Comparison of ENCODE assay signal across 15 cellular contexts in the genomic region with DNA sequence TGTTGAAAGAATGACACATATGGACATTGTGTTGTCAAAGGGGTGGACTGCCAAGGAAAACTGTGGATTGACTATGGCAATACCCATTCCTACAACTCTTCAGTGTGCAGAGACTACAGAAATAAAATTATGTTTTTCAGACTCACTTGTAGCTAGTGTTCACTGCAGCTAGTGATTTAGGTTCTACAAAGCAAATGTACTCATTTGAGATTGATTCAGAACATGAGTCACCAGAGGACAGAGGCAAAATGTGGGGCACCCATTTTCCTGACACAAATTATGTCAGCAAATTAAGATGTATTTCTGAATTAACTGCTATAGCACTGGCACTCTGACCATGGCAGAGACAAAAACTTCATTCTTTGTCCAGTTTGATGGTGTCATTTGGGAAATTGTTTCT. TPM values are rescaled to one million over a fixed set of nuclear protein-coding genes. Genes with fewer than 3 reads are reported as not detected.
DNase-seq lines count a peak whose midpoint lies in the region; ATAC-seq and TF ChIP-seq lines count a peak whose summit lies in the region.
"Had no signal": no experiment of that assay in that cellular context is flagged by ENCODE, and none has a peak within 500 bp of the region (broad histone marks: within the 10 kb centered on the region; RNA-seq: fewer than 3 reads in every experiment).

No MANE protein-coding gene starts in this region.

- no peak overlapping the region for H3K9ac ChIP-seq in PC-3 (ENCODE audit: low read length)

- H3K4me2 ChIP-seq in PC-3 (ENCODE audit: low read length) (no peak overlapping the region), osteoblast (ENCODE audit: insufficient read depth, low read length) (no peak overlapping the region)

- H3F3A ChIP-seq in PC-3 (ENCODE audit: low read length, unreplicated experiment) = no peaks in the 10 kb centered on the region

- H4K20me1 ChIP-seq in PC-3 (ENCODE audit: low read length) (no peaks in the 10 kb centered on the region), osteoblast (ENCODE audit: insufficient read depth, low read length) (no peaks in the 10 kb centered on the region)

- H3K79me2 ChIP-seq in PC-3 (ENCODE audit: low read length) = no peaks in the 10 kb centered on the region
- no peaks in the 10 kb centered on the region for H3K79me2 ChIP-seq in osteoblast (ENCODE audit: insufficient read depth, low read length)

- intact Hi-C loops in PC-3 (cut with micrococcal nuclease) = no loop called here

- no peak overlapping the region for H3K27ac ChIP-seq in PC-3 (ENCODE audit: low read length)
- no peak overlapping the region for H3K27ac ChIP-seq in osteoblast (ENCODE audit: low read depth, low read length)
- H3K27ac ChIP-seq in Peyer's patch = no peak overlapping the region
- H3K27ac ChIP-seq: SJSA1 had no signal

- no peak for TF ChIP-seq CTCF in PC-3 (conservative IDR thresholded peaks at IDR 0.05; ENCODE audit: low read depth, low read length)
- TF ChIP-seq CTCF in osteoblast (IDR thresholded peaks at IDR 0.05; ENCODE audit: extremely low read depth, low read depth, low read length) = no peak
- no peak for TF ChIP-seq CTCF in Peyer's patch (IDR thresholded peaks at IDR 0.05)

- no peaks in the 10 kb centered on the region for H3K4me1 ChIP-seq in PC-3 (ENCODE audit: insufficient read depth, low read length)
- peaks cover 18% of the 10 kb centered on the region for H3K4me1 ChIP-seq in osteoblast (ENCODE audit: insufficient read depth, low read length)
- no peaks in the 10 kb centered on the region for H3K4me1 ChIP-seq in Peyer's patch
- H3K4me1 ChIP-seq: Caco-2 had no signal

- H2AFZ ChIP-seq in PC-3 (ENCODE audit: low read length) (no peak overlapping the region), osteoblast (ENCODE audit: low read length) (no peak overlapping the region)

- ATAC-seq in PC-3 = no peak

- DNase-seq in EL (peak; percentile 20), PC-3 (peak; percentile 5), fibroblast of gingiva (ENCODE audit: low read depth) (peak; percentile 15), osteoblast (ENCODE audit: insufficient read length, low spot score, missing footprints) (peak; percentile 41), Peyer's patch (no peak), SIG-M5 treated with dmso at 0.1 percent for 504 hours (lab: John Stamatoyannopoulos, UW; ENCODE audit: unreplicated experiment) (no peak)
- DNase-seq in effector CD4-positive, alpha-beta T cell = no peak
- DNase-seq: Caco-2; DMS153; H9; NCI-H187; NCI-H345; NCI-H526 treated with DMSO at 0.1 percent for 48 hours; NK-92 treated with Interleukin-12 subunit alpha and Interleukin-12 subunit beta, amount 100 ng/mL, for 24 hours had no signal

- TF ChIP-seq POLR2A in Peyer's patch (IDR thresholded peaks at IDR 0.05) = no peak

- CTCF ChIA-PET in PC-3 (lab: Charles Lee) = interaction anchor here (0.6 kb wide), 1 partner anchor 261 kb away, joined by 3 read pairs; no protein-coding TSS in a partner anchor

- POLR2A ChIA-PET in PC-3 (lab: Charles Lee; ENCODE audit: unreplicated experiment) = no interaction called here

- H3K27me3 ChIP-seq in PC-3 (ENCODE audit: low read length) (no peaks in the 10 kb centered on the region), osteoblast (ENCODE audit: insufficient read depth, low read length) (no peaks in the 10 kb centered on the region), Peyer's patch (no peaks in the 10 kb centered on the region)
- H3K27me3 ChIP-seq: SJSA1 had no signal

- H3K9me3 ChIP-seq in PC-3 (ENCODE audit: low read length) (no peaks in the 10 kb centered on the region), osteoblast (ENCODE audit: low read depth, low read length) (no peaks in the 10 kb centered on the region), Peyer's patch (no peaks in the 10 kb centered on the region)
- H3K9me3 ChIP-seq: Caco-2, SJSA1 had no signal

- H3K36me3 ChIP-seq in PC-3 (ENCODE audit: low read depth, low read length) (no peaks in the 10 kb centered on the region), osteoblast (ENCODE audit: insufficient read depth, low read length) (no peaks in the 10 kb centered on the region), Peyer's patch (no peaks in the 10 kb centered on the region)
- H3K36me3 ChIP-seq: SJSA1 had no signal

- BruUV-seq in PC-3 (replicated peaks; lab: Mats Ljungman, UMichigan) = no TSS peak

- H3K9me2 ChIP-seq in PC-3 (replicated peaks; ENCODE audit: low read length) = no peaks in the 10 kb centered on the region

- H3K4me3 ChIP-seq in PC-3 (ENCODE audit: low read length) = no peak overlapping the region
- H3K4me3 ChIP-seq in osteoblast (ENCODE audit: insufficient read depth, low read length) = no peak overlapping the region
- no peak overlapping the region for H3K4me3 ChIP-seq in Peyer's patch
- H3K4me3 ChIP-seq: SJSA1 had no signal

RNA-seq across cellular contexts. Expression of a gene that starts 40.7 kb away (rescaled TPM):
- total RNA-seq in PC-3 (2014; rRNA removed) (42.4 and 56.1 TPM in 2 replicates), osteoblast (113 and 115 TPM in 2 replicates), Peyer's patch (10 to 100 TPM; 31.2 to 47.3 (median 38.3) TPM)

Comparison
In these comparisons a context has a peak if more than half of its experiments do, and no peak if none do; other contexts are left out.
1. DNase-seq: peak in EL (single experiment), PC-3 (single experiment), fibroblast of gingiva (single experiment) and osteoblast (single experiment); none in Peyer's patch (0 of 3), SIG-M5 treated with dmso at 0.1 percent for 504 hours (single experiment) and effector CD4-positive, alpha-beta T cell (single experiment).